In genomic region chr5:173010021-173010420, GRCh38 we compare ENCODE assay signal across 9 cellular contexts. TPM values are rescaled to one million over a fixed set of nuclear protein-coding genes. Genes with fewer than 3 reads are reported as not detected.
DNase-seq lines count a peak whose midpoint lies in the region; ATAC-seq and TF ChIP-seq lines count a peak whose summit lies in the region.
"Had no signal": no experiment of that assay in that cellular context is flagged by ENCODE, and none has a peak within 500 bp of the region (broad histone marks: within the 10 kb centered on the region; RNA-seq: fewer than 3 reads in every experiment).

No MANE protein-coding gene starts in this region.

- peaks cover 8% of the 10 kb centered on the region for H3K36me3 Mint-ChIP-seq in activated T-cell treated with anti-CD3 and anti-CD28 coated beads, Interleukin-2, amount 50 U/mL, for 4 hours (ENCODE audit: insufficient read depth)
- H3K36me3 Mint-ChIP-seq in immature natural killer cell: no peaks in the 10 kb centered on the region

- no peak for TF ChIP-seq CTCF in stomach (IDR thresholded peaks at IDR 0.05)

- H3K4me1 ChIP-seq in stomach: peaks cover 9 to 76% (median 55%) of the 10 kb centered on the region in 4 donors

- no peaks in the 10 kb centered on the region for H3K9me3 ChIP-seq in stomach

- H3K4me3 ChIP-seq in stomach: no peak overlapping the region

- H3K36me3 ChIP-seq in stomach: no peaks in the 10 kb centered on the region

- H3K27me3 ChIP-seq in stomach: no peaks in the 10 kb centered on the region

- peak overlapping the region; percentile 6 to 80 (median 66) for H3K27ac Mint-ChIP-seq in immature natural killer cell

- peak; percentile 79 to 80 for ATAC-seq in activated T-cell treated with anti-CD3 and anti-CD28 coated beads, Interleukin-2, amount 50 U/mL, for 4 hours
- no peak for ATAC-seq in HG03280 (IDR thresholded peaks at IDR 0.05; ENCODE audit: unreplicated experiment)

- TF ChIP-seq EP300 in stomach (IDR thresholded peaks at IDR 0.05): no peak

- no peaks in the 10 kb centered on the region for H3K9me3 Mint-ChIP-seq in activated T-cell treated with anti-CD3 and anti-CD28 coated beads, Interleukin-2, amount 50 U/mL, for 4 hours
- no peaks in the 10 kb centered on the region for H3K9me3 Mint-ChIP-seq in immature natural killer cell

- 80 to 88% (median 82%) methylated on average over 6 of the region's 6 CpGs for WGBS in stomach, 5 donors

- DNase-seq in activated effector memory CD4-positive, alpha-beta T cell treated with anti-CD3 and anti-CD28 coated beads, Interleukin-2, amount 50 U/mL, for 16 hours: peak; percentile 62
- DNase-seq in activated effector memory CD4-positive, alpha-beta T cell treated with Interleukin-2 at 50 U/mL for 16 hours: no peak
- peak; percentile 12 for DNase-seq in activated T-cell treated with anti-CD3 and anti-CD28 coated beads, Interleukin-2, amount 50 U/mL, for 4 hours
- no peak for DNase-seq in immature natural killer cell
- no peak for DNase-seq in stomach
- no peak for DNase-seq in NCI-H510A treated with DMSO at 0.1 percent for 48 hours (lab: John Stamatoyannopoulos, UW)
- DNase-seq in activated CD8-positive, alpha-beta memory T cell treated with anti-CD3 and anti-CD28 coated beads for 24 hours: no peak
- DNase-seq: AML-193 had no signal

- H3K27me3 Mint-ChIP-seq in activated T-cell treated with anti-CD3 and anti-CD28 coated beads, Interleukin-2, amount 50 U/mL, for 4 hours (ENCODE audit: low read depth): no peaks in the 10 kb centered on the region
- peaks cover 0 to 2% (median 0%) of the 10 kb centered on the region in 3 donors for H3K27me3 Mint-ChIP-seq in immature natural killer cell (ENCODE audit: low read depth in 3 of 3)

- H3K4me3 Mint-ChIP-seq in activated T-cell treated with anti-CD3 and anti-CD28 coated beads, Interleukin-2, amount 50 U/mL, for 4 hours: no peak overlapping the region
- peak overlapping the region in 3 of 5 donors; percentile 8 to 43 (median 30) for H3K4me3 Mint-ChIP-seq in immature natural killer cell

- H3K27ac ChIP-seq in stomach: peak overlapping the region in 3 of 5 donors; percentile 68 to 80 (median 72)

- intact Hi-C loops in stomach (cut with DNase I; ENCODE audit: low total_unique reads): no loop called here

- H3K4me1 Mint-ChIP-seq in activated T-cell treated with anti-CD3 and anti-CD28 coated beads, Interleukin-2, amount 50 U/mL, for 4 hours (ENCODE audit: low read depth): peaks cover 55% of the 10 kb centered on the region
- peaks cover 49 to 65% of the 10 kb centered on the region in 2 donors for H3K4me1 Mint-ChIP-seq in immature natural killer cell

- TF ChIP-seq POLR2A in stomach (IDR thresholded peaks at IDR 0.05): no peak

RNA-seq across cellular contexts. Expression of gene ATP6V0E1, which starts 26.4 kb away (rescaled TPM):
- total RNA-seq in activated T-cell treated with anti-CD3 and anti-CD28 coated beads, Interleukin-2, amount 50 U/mL, for 4 hours: 100 to 1,000 TPM; 196 to 234 (median 209) TPM
- polyA plus RNA-seq in immature natural killer cell (100 to 1,000 TPM; 474 to 487 (median 485) TPM), stomach (100 to 1,000 TPM; 158 to 328 (median 246) TPM)
- 100 to 1,000 TPM in 4 of 5 donors, 10 to 100 TPM in 1; 18.0 to 134 (median 127) TPM for total RNA-seq in stomach

RNA-seq across cellular contexts. Expression of gene CREBRF, which starts 46.1 kb away (rescaled TPM):
- 10 to 100 TPM in 2 of 3 donors, 1 to 10 TPM in 1; 7.2 to 11.7 (median 10.1) TPM for total RNA-seq in activated T-cell treated with anti-CD3 and anti-CD28 coated beads, Interleukin-2, amount 50 U/mL, for 4 hours
- 10 to 100 TPM; 40.6 to 71.2 (median 48.5) TPM for polyA plus RNA-seq in immature natural killer cell
- total RNA-seq in stomach: 10 to 100 TPM in 4 of 5 donors, 1 to 10 TPM in 1; 9.4 to 42.3 (median 33.0) TPM
- polyA plus RNA-seq in stomach: 1 to 10 TPM; 3.2 to 4.1 (median 4.0) TPM

RNA-seq across cellular contexts. Expression of gene RPL26L1, which starts 50.8 kb away (rescaled TPM):
- total RNA-seq in activated T-cell treated with anti-CD3 and anti-CD28 coated beads, Interleukin-2, amount 50 U/mL, for 4 hours: 100 to 1,000 TPM in 1 of 3 donors, 10 to 100 TPM in 2; 89.6 to 105 (median 95.3) TPM
- polyA plus RNA-seq in immature natural killer cell: 10 to 100 TPM; 32.6 to 35.5 (median 33.2) TPM
- total RNA-seq in stomach: 10 to 100 TPM in 4 of 5 donors, 1 to 10 TPM in 1; 7.0 to 51.6 (median 21.9) TPM
- 10 to 100 TPM; 39.9 to 62.1 (median 60.8) TPM for polyA plus RNA-seq in stomach

Comparison
In these comparisons a context has a peak if more than half of its experiments do, and no peak if none do; other contexts are left out.
1. DNase-seq: peak in activated effector memory CD4-positive, alpha-beta T cell treated with anti-CD3 and anti-CD28 coated beads, Interleukin-2, amount 50 U/mL, for 16 hours (single experiment) and activated T-cell treated with anti-CD3 and anti-CD28 coated beads, Interleukin-2, amount 50 U/mL, for 4 hours (single experiment); none in activated effector memory CD4-positive, alpha-beta T cell treated with Interleukin-2 at 50 U/mL for 16 hours (single experiment), immature natural killer cell (0 of 3), stomach (single experiment), NCI-H510A treated with DMSO at 0.1 percent for 48 hours (single experiment) and activated CD8-positive, alpha-beta memory T cell treated with anti-CD3 and anti-CD28 coated beads for 24 hours (single experiment).